In the genomic region with DNA sequence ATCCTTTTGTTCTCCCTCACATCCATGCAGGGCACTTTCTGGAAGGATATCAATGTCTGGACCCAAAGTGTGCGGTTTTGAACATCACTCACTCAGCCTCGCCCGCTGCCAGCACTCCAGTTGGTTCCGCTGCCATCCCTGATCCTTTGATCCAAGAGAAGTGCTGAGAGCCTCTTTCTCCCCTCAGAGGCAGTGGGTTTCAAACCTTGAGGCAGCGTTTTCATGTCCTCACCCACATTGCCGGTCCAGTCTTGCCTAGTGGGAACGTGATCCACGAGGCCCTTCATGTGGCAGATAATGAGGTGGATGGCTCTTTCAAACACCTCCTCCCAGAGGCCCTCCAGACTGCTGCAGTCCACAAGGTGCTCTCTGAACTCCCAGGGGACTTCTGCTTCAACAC, we compare ENCODE assay signal across 20 cellular contexts.
"Had no signal": no experiment of that assay in that cellular context is flagged by ENCODE, and none has a peak within 500 bp of the region (broad histone marks: within the 10 kb centered on the region; RNA-seq: fewer than 3 reads in every experiment).

No MANE protein-coding gene starts in this region.

- H3K4me1 Mint-ChIP-seq: activated naive CD8-positive, alpha-beta T cell treated with anti-CD3 and anti-CD28 coated beads for 36 hours; activated T-helper 17 cell treated with anti-CD3 and anti-CD28 coated beads, Interleukin-2, amount 50 U/mL, for 72 hours; central memory CD8-positive, alpha-beta T cell had no signal

- FAIRE-seq: astrocyte had no signal

- H3K9me3 Mint-ChIP-seq: activated naive CD8-positive, alpha-beta T cell treated with anti-CD3 and anti-CD28 coated beads for 36 hours; central memory CD8-positive, alpha-beta T cell; mesothelial cell of epicardium had no signal

- H3K36me3 Mint-ChIP-seq: activated naive CD8-positive, alpha-beta T cell treated with anti-CD3 and anti-CD28 coated beads for 36 hours; mesothelial cell of epicardium; naive thymus-derived CD8-positive, alpha-beta T cell had no signal

- H3K4me3 ChIP-seq: colonic mucosa, lower lobe of right lung, ovary, prostate gland, thyroid gland had no signal

- H3K27ac ChIP-seq: colonic mucosa, epithelial cell of prostate, lower lobe of right lung, ovary, prostate gland, thyroid gland had no signal

- H3K4me1 ChIP-seq: colonic mucosa, lower lobe of right lung, prostate gland, thyroid gland had no signal

- H3K27me3 ChIP-seq: colonic mucosa, ovary, thyroid gland had no signal

- ATAC-seq: activated CD4-positive, CD25-positive, alpha-beta regulatory T cell treated with anti-CD3 and anti-CD28 coated beads, Interleukin-2, amount 50 U/mL, for 24 hours; activated T-helper 17 cell treated with anti-CD3 and anti-CD28 coated beads, Interleukin-2, amount 50 U/mL, for 72 hours; left lobe of liver; lower lobe of right lung; naive thymus-derived CD8-positive, alpha-beta T cell; stimulated activated naive CD8-positive, alpha-beta T cell treated with anti-CD3 and anti-CD28 coated beads, Interleukin-15, Interleukin-2, amounts not matched to agents 100 U/mL and 50 U/mL, for 24 hours had no signal

- H3K36me3 ChIP-seq: colonic mucosa, lower lobe of right lung, ovary, prostate gland, thyroid gland had no signal

- H3K9me3 ChIP-seq: colonic mucosa, lower lobe of right lung, ovary, prostate gland, thyroid gland had no signal

- H3K4me3 Mint-ChIP-seq: activated naive CD8-positive, alpha-beta T cell treated with anti-CD3 and anti-CD28 coated beads for 36 hours; activated T-helper 17 cell treated with anti-CD3 and anti-CD28 coated beads, Interleukin-2, amount 50 U/mL, for 72 hours; central memory CD8-positive, alpha-beta T cell; mesothelial cell of epicardium; naive thymus-derived CD8-positive, alpha-beta T cell had no signal

- H3K27ac Mint-ChIP-seq: activated naive CD8-positive, alpha-beta T cell treated with anti-CD3 and anti-CD28 coated beads for 36 hours; activated T-helper 17 cell treated with anti-CD3 and anti-CD28 coated beads, Interleukin-2, amount 50 U/mL, for 72 hours; mesothelial cell of epicardium; naive thymus-derived CD8-positive, alpha-beta T cell had no signal

- DNase-seq: activated naive CD4-positive, alpha-beta T cell treated with Interleukin-2 at 50 U/mL for 16 hours; activated naive CD8-positive, alpha-beta T cell treated with anti-CD3 and anti-CD28 coated beads for 36 hours; activated T-cell treated with anti-CD3 and anti-CD28 coated beads, Interleukin-2, amount 50 U/mL, for 1 hour; colonic mucosa; lower lobe of right lung; naive thymus-derived CD8-positive, alpha-beta T cell; ovary; stimulated activated CD4-positive, alpha-beta T cell treated with anti-CD3 and anti-CD28 coated beads, Interleukin-12 subunit alpha, Interleukin-12 subunit beta, amount 100 ng/mL, for 4 hours; stimulated activated CD4-positive, alpha-beta T cell treated with anti-CD3 and anti-CD28 coated beads, Interleukin-4, amount 100 ng/mL, for 4 hours; stimulated activated naive CD8-positive, alpha-beta T cell treated with anti-CD3 and anti-CD28 coated beads, Interleukin-15, Interleukin-2, amounts not matched to agents 100 U/mL and 50 U/mL, for 24 hours; substantia nigra; thyroid gland had no signal
